9 cellular contexts compared by ENCODE assay signal in genomic region chr11:121494355-121495099, GRCh38. TPM values are rescaled to one million over a fixed set of nuclear protein-coding genes. Genes with fewer than 3 reads are reported as not detected.
DNase-seq lines count a peak whose midpoint lies in the region; ATAC-seq, FAIRE-seq and TF ChIP-seq lines count a peak whose summit lies in the region.
"Had no signal": no experiment of that assay in that cellular context is flagged by ENCODE, and none has a peak within 500 bp of the region (broad histone marks: within the 10 kb centered on the region; RNA-seq: fewer than 3 reads in every experiment).

No MANE protein-coding gene starts in this region.

- no peak overlapping the region for H3K4me3 ChIP-seq in Peyer's patch

- peak overlapping the region; percentile 13 to 56 (median 27) for H3K4me3 Mint-ChIP-seq in immature natural killer cell
- H3K4me3 Mint-ChIP-seq: brain had no signal

- peak overlapping the region; percentile 40 to 95 (median 81) for H3K27ac Mint-ChIP-seq in immature natural killer cell

- FAIRE-seq in GM18507 (lab: Jason Lieb, UNC) = peak; percentile 93

- no peaks in the 10 kb centered on the region for H3K9me3 Mint-ChIP-seq in immature natural killer cell

- H3K36me3 Mint-ChIP-seq in immature natural killer cell = peaks cover 53 to 77% (median 58%) of the 10 kb centered on the region in 3 donors

- no peak for TF ChIP-seq CTCF in Peyer's patch (IDR thresholded peaks at IDR 0.05)

- peak overlapping the region in 1 of 4 donors; percentile 35 for H3K27ac ChIP-seq in Peyer's patch

- no peaks in the 10 kb centered on the region for H3K9me3 ChIP-seq in Peyer's patch

- H3K36me3 ChIP-seq in Peyer's patch = peaks cover 0 to 31% (median 0%) of the 10 kb centered on the region in 3 donors

- ATAC-seq in HG02763 (IDR thresholded peaks at IDR 0.05; ENCODE audit: unreplicated experiment) = peak; percentile 71
- ATAC-seq in left colon = no peak
- ATAC-seq in GM21737 (IDR thresholded peaks at IDR 0.05; ENCODE audit: unreplicated experiment) = no peak

- peaks cover 0 to 9% (median 0%) of the 10 kb centered on the region in 4 donors for H3K4me1 ChIP-seq in Peyer's patch

- DNase-seq in GM18507 (ENCODE audit: extremely low spot score, insufficient read length, low read depth) (no peak), Peyer's patch (peak in 2 of 3 donors; percentile 65 to 67), immature natural killer cell (peak in 2 of 3 donors; percentile 15 to 22), left colon (no peak), glomerular visceral epithelial cell (ENCODE audit: extremely low spot score) (no peak), ureter (ENCODE audit: low spot score) (no peak)

- peaks cover 0 to 5% (median 2%) of the 10 kb centered on the region in 3 donors for H3K27me3 Mint-ChIP-seq in immature natural killer cell (ENCODE audit: low read depth in 3 of 3)

- H3K27me3 ChIP-seq in Peyer's patch = no peaks in the 10 kb centered on the region

- peaks cover 61 to 81% of the 10 kb centered on the region in 2 donors for H3K4me1 Mint-ChIP-seq in immature natural killer cell

- no peak for TF ChIP-seq POLR2A in Peyer's patch (IDR thresholded peaks at IDR 0.05)

- intact Hi-C loops in left colon (cut with DNase I, micrococcal nuclease) = no loop called here

RNA-seq across cellular contexts. Expression of gene SORL1, which starts 42.4 kb away (rescaled TPM):
- total RNA-seq in Peyer's patch (100 to 1,000 TPM in 3 of 4 donors, 10 to 100 TPM in 1; 52.0 to 282 (median 191) TPM), left colon (100 to 1,000 TPM; 130 to 132 TPM), ureter (134 TPM)
- polyA plus RNA-seq in immature natural killer cell = 100 to 1,000 TPM; 125 to 281 (median 189) TPM

Comparison
In these comparisons a context has a peak if more than half of its experiments do, and no peak if none do; other contexts are left out.
1. DNase-seq: peak in Peyer's patch (2 of 3) and immature natural killer cell (2 of 3); none in GM18507 (single experiment), left colon (0 of 2), glomerular visceral epithelial cell (single experiment) and ureter (single experiment).